1 cellular context compared by ENCODE assay signal in genomic region chr3:53171109-53171453, GRCh38.
TF ChIP-seq lines count a peak whose summit lies in the region.

No MANE protein-coding gene starts in this region.

TF ChIP-seq in SK-N-SH treated with all-trans-retinoic acid at 6 μM for 48 hours, 23 proteins besides CTCF, POLR2A, EP300 and RAD21 (continued from another document):
- TF ChIP-seq CSRNP3 (CRISPR knock-in tag; IDR thresholded peaks at IDR 0.05) (no peak), PATZ1 (CRISPR knock-in tag; IDR thresholded peaks at IDR 0.05; ENCODE audit: borderline replicate concordance) (no peak), ZNF565 (CRISPR knock-in tag; conservative IDR thresholded peaks at IDR 0.05; ENCODE audit: low read depth) (no peak), GLIS3 (CRISPR knock-in tag; IDR thresholded peaks at IDR 0.05) (no peak), CSDC2 (CRISPR knock-in tag; IDR thresholded peaks at IDR 0.05) (no peak), POU6F1 (CRISPR knock-in tag; IDR thresholded peaks at IDR 0.05; ENCODE audit: borderline replicate concordance, low read depth) (no peak)
